ENCODE assay signal across 8 cellular contexts in genomic region chr11:72676874-72677341, GRCh38. TPM values are rescaled to one million over a fixed set of nuclear protein-coding genes. Genes with fewer than 3 reads are reported as not detected.
DNase-seq lines count a peak whose midpoint lies in the region; ATAC-seq and TF ChIP-seq lines count a peak whose summit lies in the region.

No MANE protein-coding gene starts in this region.

- peak; percentile 64; the same call in 1 of the 2 replicates for ATAC-seq in HCT116
- peak; percentile 74 to 85 (median 74) for ATAC-seq in T-cell (replicated peaks in 1 of 4)
- no peak for ATAC-seq in GM21619 (IDR thresholded peaks at IDR 0.05; ENCODE audit: unreplicated experiment)
- no peak for ATAC-seq in GM21737 (IDR thresholded peaks at IDR 0.05; ENCODE audit: unreplicated experiment)

- H3K4me1 Mint-ChIP-seq in T-cell, result peaks cover 11 to 18% (median 12%) of the 10 kb centered on the region in 3 donors

- H3K4me2 ChIP-seq in HCT116 (ENCODE audit: low read length), result no peak overlapping the region

- H3K4me1 ChIP-seq in HCT116 (ENCODE audit: control insufficient read depth in 1 of 2, insufficient read depth in 2 of 2, low read length in 2 of 2) (no peaks in the 10 kb centered on the region; a peak in 1 of 4 replicates), adrenal gland (replicated peaks in 1 of 2) (peaks cover 4 to 5% of the 10 kb centered on the region in 2 donors), sigmoid colon (peaks cover 0 to 6% (median 2%) of the 10 kb centered on the region in 4 donors)

- H3K27ac Mint-ChIP-seq in T-cell, result peak overlapping the region in 1 of 2 donors; percentile 67

- H3K36me3 Mint-ChIP-seq in T-cell, result no peaks in the 10 kb centered on the region

- H3K27ac ChIP-seq in HCT116 (ENCODE audit: low read depth, low read length) (no peak overlapping the region), adrenal gland (no peak overlapping the region), sigmoid colon (no peak overlapping the region)

- CTCF ChIA-PET in HCT116 (lab: Charles Lee), result interaction anchor here (1.1 to 1.5 kb wide), 2 partner anchors 78 to 206 kb away, joined by 4 read pairs; no protein-coding TSS in a partner anchor
- CTCF ChIA-PET in T-cell (lab: Charles Lee), result no interaction called here

- H3K4me3 ChIP-seq in HCT116 (replicated peaks in 1 of 2; ENCODE audit: low read depth in 1 of 2, low read length in 2 of 2) (no peak overlapping the region), adrenal gland (no peak overlapping the region), sigmoid colon (no peak overlapping the region)

- no peak for TF ChIP-seq EP300 in sigmoid colon (IDR thresholded peaks at IDR 0.05)

- no peak overlapping the region for H3K9ac ChIP-seq in HCT116 (ENCODE audit: low read length)

- H3K9me2 ChIP-seq in HCT116 (ENCODE audit: insufficient read depth), result no peaks in the 10 kb centered on the region

- H3K27me3 ChIP-seq in HCT116 (ENCODE audit: insufficient read depth, low read length) (peaks cover 72% of the 10 kb centered on the region), adrenal gland (no peaks in the 10 kb centered on the region), sigmoid colon (peaks cover 22 to 88% (median 71%) of the 10 kb centered on the region in 3 donors)

- H3K27me3 Mint-ChIP-seq in T-cell, result peaks cover 17 to 54% of the 10 kb centered on the region in 2 donors

- no peak overlapping the region for H3K4me3 Mint-ChIP-seq in T-cell

- H3K79me2 ChIP-seq in HCT116 (ENCODE audit: insufficient read depth, low read length), result no peaks in the 10 kb centered on the region

- 1 to 3% (median 3%) methylated on average over 3 to 30 of the region's 30 CpGs for WGBS in adrenal gland, 4 donors
- 3 to 5% methylated on average over 30 of the region's 30 CpGs for WGBS in sigmoid colon, 2 donors

- no peak overlapping the region for H2AFZ ChIP-seq in HCT116 (ENCODE audit: low read depth, low read length, poor library complexity, severe bottlenecking)

- intact Hi-C loops in HCT116 (cut with micrococcal nuclease), result no loop called here
- intact Hi-C loops in adrenal gland (cut with DNase I), result loop anchor here in 1 of 2 donors (10.0 kb wide), 1 partner anchor 202 kb away; no protein-coding TSS in a partner anchor
- intact Hi-C loops in sigmoid colon (cut with DNase I), result no loop called here

- no peaks in the 10 kb centered on the region for H3K36me3 ChIP-seq in HCT116 (ENCODE audit: control insufficient read depth in 1 of 2, insufficient read depth in 2 of 2, low read length in 2 of 2)
- H3K36me3 ChIP-seq in adrenal gland (replicated peaks in 1 of 2), result no peaks in the 10 kb centered on the region
- H3K36me3 ChIP-seq in sigmoid colon, result no peaks in the 10 kb centered on the region

- TF ChIP-seq RAD21 in HCT116 (IDR thresholded peaks at IDR 0.05; ENCODE audit: low read depth), result no peak

- H4K20me1 ChIP-seq in HCT116 (ENCODE audit: insufficient read depth), result no peaks in the 10 kb centered on the region

- BruUV-seq in HCT116 (replicated peaks; lab: Mats Ljungman, UMichigan), result no TSS peak

- H3K9me3 Mint-ChIP-seq in T-cell, result no peaks in the 10 kb centered on the region

- RAD21 ChIA-PET in HCT116 (lab: Charles Lee; ENCODE audit: low non-redundant PET in 1 of 2, low total read pairs in 2 of 2, uncharacterized antibody in 2 of 2, unreplicated experiment in 2 of 2), result no interaction called here

- POLR2A ChIA-PET in HCT116 (lab: Charles Lee), result no interaction called here
- POLR2A ChIA-PET in T-cell (lab: Charles Lee), result no interaction called here

- TF ChIP-seq POLR2A in HCT116 (IDR thresholded peaks at IDR 0.05; ENCODE audit: borderline replicate concordance, extremely low read depth, insufficient read depth, insufficient read length) (no peak), adrenal gland (IDR thresholded peaks at IDR 0.05) (no peak), sigmoid colon (IDR thresholded peaks at IDR 0.05) (no peak)

- DNase-seq in HCT116 (ENCODE audit: low read depth, low spot score) (no peak), T-cell (peak; percentile 44 to 78 (median 66)), adrenal gland (peak; percentile 68 to 84 (median 77)), islet precursor cell (peak; percentile 96), sigmoid colon (no peak)
- peak; percentile 35 to 69 (median 49) for DNase-seq in stimulated activated CD4-positive, alpha-beta T cell treated with anti-CD3 and anti-CD28 coated beads, TNF-alpha, amount 100 ng/mL, for 24 hours (ENCODE audit: low read depth in 3 of 3)

- H3K9me3 ChIP-seq in HCT116 (ENCODE audit: control insufficient read depth in 1 of 2, insufficient read depth in 1 of 2, low read depth in 1 of 2, low read length in 2 of 2) (no peaks in the 10 kb centered on the region), adrenal gland (replicated peaks in 1 of 3) (no peaks in the 10 kb centered on the region), sigmoid colon (no peaks in the 10 kb centered on the region)

- TF ChIP-seq CTCF in HCT116 (IDR thresholded peaks at IDR 0.05 in 2 of 3, conservative IDR thresholded peaks at IDR 0.05 in 1 of 3; ENCODE audit: borderline replicate concordance in 1 of 3, insufficient read depth in 1 of 3, low read depth in 2 of 3, low read length in 2 of 3) (no peak), adrenal gland (IDR thresholded peaks at IDR 0.05) (no peak), sigmoid colon (IDR thresholded peaks at IDR 0.05) (no peak)

TF ChIP-seq in HCT116, 20 proteins besides CTCF, POLR2A, EP300 and RAD21:
- TF ChIP-seq REST (IDR thresholded peaks at IDR 0.05; ENCODE audit: low read depth), result peak; percentile 79
- TF ChIP-seq CEBPB (IDR thresholded peaks at IDR 0.05; ENCODE audit: low read depth), result no peak
- no peak for TF ChIP-seq ZBTB33 (IDR thresholded peaks at IDR 0.05; ENCODE audit: extremely low read depth, insufficient replicate concordance, low read length)

RNA-seq across cellular contexts. Expression of gene PDE2A, which starts 2.7 kb away (rescaled TPM):
- total RNA-seq in HCT116 (2021; ENCODE audit: unreplicated experiment) (7.6 TPM), T-cell (1 to 10 TPM; 1.1 to 6.1 (median 1.7) TPM), adrenal gland (100 to 1,000 TPM in 2 of 8 donors, 10 to 100 TPM in 6; 52.3 to 226 (median 60.8) TPM), sigmoid colon (10 to 100 TPM; 48.9 to 75.1 (median 62.1) TPM)
- 16.7 and 17.1 TPM in 2 replicates for polyA plus RNA-seq in HCT116 (2012)
- polyA plus RNA-seq in adrenal gland (100 to 1,000 TPM in 1 of 3 donors, 10 to 100 TPM in 2; 70.4 to 106 (median 82.5) TPM), sigmoid colon (10 to 100 TPM in 1 of 3 donors, 1 to 10 TPM in 2; 1.8 to 14.7 (median 4.8) TPM)

Comparison
In these comparisons a context has a peak if more than half of its experiments do, and no peak if none do; other contexts are left out.
1. ATAC-seq: peak in HCT116 (single experiment) and T-cell (4 of 4); none in GM21619 (single experiment) and GM21737 (single experiment).
2. DNase-seq: peak in T-cell (34 of 34), adrenal gland (7 of 7), islet precursor cell (single experiment) and stimulated activated CD4-positive, alpha-beta T cell treated with anti-CD3 and anti-CD28 coated beads, TNF-alpha, amount 100 ng/mL, for 24 hours (3 of 3); none in HCT116 (single experiment) and sigmoid colon (single experiment).